28 cellular contexts compared by ENCODE assay signal in the genomic region with DNA sequence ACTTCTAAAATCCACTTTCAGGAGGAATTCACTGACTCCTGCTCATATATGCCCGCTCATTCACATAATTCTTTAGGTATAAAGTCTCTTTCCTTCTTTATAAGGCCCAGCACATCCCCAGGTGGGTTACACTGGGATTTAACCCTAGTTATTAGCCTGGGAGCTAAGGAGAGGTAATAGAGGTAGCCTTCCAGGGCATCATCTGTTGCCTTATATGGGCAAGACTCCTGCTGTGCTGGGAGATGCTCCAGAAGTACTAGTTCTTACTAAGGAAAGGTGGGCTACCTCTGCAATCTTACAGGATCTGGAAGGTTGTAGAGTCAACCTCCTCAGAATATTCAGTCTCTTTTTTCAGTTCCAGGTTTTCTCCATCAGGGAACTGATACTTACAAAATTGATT.
"Had no signal": no experiment of that assay in that cellular context is flagged by ENCODE, and none has a peak within 500 bp of the region (broad histone marks: within the 10 kb centered on the region; RNA-seq: fewer than 3 reads in every experiment).

No MANE protein-coding gene starts in this region.

- H3K27me3 Mint-ChIP-seq: progenitor cell of endocrine pancreas; stimulated activated naive CD8-positive, alpha-beta T cell treated with anti-CD3 and anti-CD28 coated beads, Interleukin-15, amount 100 ng/mL, for 72 hours had no signal

- H3K4me3 Mint-ChIP-seq: natural killer cell; nephron; neural progenitor cell; stimulated activated effector memory CD8-positive, alpha-beta T cell treated with anti-CD3 and anti-CD28 coated beads, Interleukin-12 subunit alpha, Interleukin-12 subunit beta, amount 100 ng/mL, for 72 hours; stimulated activated naive CD8-positive, alpha-beta T cell treated with anti-CD3 and anti-CD28 coated beads, Interleukin-15, amount 100 ng/mL, for 72 hours; type B pancreatic cell had no signal

- H3K4me1 ChIP-seq: psoas muscle, right lobe of liver, sigmoid colon, suprapubic skin, testis, tibial artery, transverse colon, upper lobe of right lung, uterus had no signal

- H3K4me1 Mint-ChIP-seq: nephron; neural progenitor cell; stimulated activated effector memory CD8-positive, alpha-beta T cell treated with anti-CD3 and anti-CD28 coated beads, Interleukin-12 subunit alpha, Interleukin-12 subunit beta, amount 100 ng/mL, for 72 hours; stimulated activated naive CD8-positive, alpha-beta T cell treated with anti-CD3 and anti-CD28 coated beads, Interleukin-15, amount 100 ng/mL, for 72 hours had no signal

- DNase-seq: natural killer cell; occipital lobe; ovary; psoas muscle; right cardiac atrium; right lobe of liver; sigmoid colon; small intestine; stimulated activated CD4-positive, alpha-beta T cell treated with anti-CD3 and anti-CD28 coated beads, Interleukin-15, amount 100 ng/mL, for 24 hours; stimulated activated CD4-positive, alpha-beta T cell treated with anti-CD3 and anti-CD28 coated beads, Interleukin-2, amount 100 ng/mL, for 24 hours; stimulated activated CD4-positive, alpha-beta T cell treated with anti-CD3 and anti-CD28 coated beads, Interleukin-2, amount 100 ng/mL, for 48 hours; stimulated activated CD4-positive, alpha-beta T cell treated with anti-CD3 and anti-CD28 coated beads, Interleukin-4, amount 100 ng/mL, for 24 hours; stimulated activated naive CD4-positive, alpha-beta T cell; stimulated activated naive CD8-positive, alpha-beta T cell treated with anti-CD3 and anti-CD28 coated beads, Interleukin-15, amount 100 ng/mL, for 72 hours; stimulated activated naive CD8-positive, alpha-beta T cell treated with anti-CD3 and anti-CD28 coated beads, Interleukin-15, Interleukin-2, amounts not matched to agents 100 U/mL and 50 U/mL, for 24 hours; substantia nigra; testis; tibial artery; transverse colon; upper lobe of right lung; uterus had no signal

- ATAC-seq: natural killer cell; psoas muscle; right cardiac atrium; right lobe of liver; stimulated activated effector memory CD8-positive, alpha-beta T cell treated with anti-CD3 and anti-CD28 coated beads, Interleukin-12 subunit alpha, Interleukin-12 subunit beta, amount 100 ng/mL, for 72 hours; stimulated activated naive CD8-positive, alpha-beta T cell treated with anti-CD3 and anti-CD28 coated beads, Interleukin-15, amount 100 ng/mL, for 72 hours; stimulated activated naive CD8-positive, alpha-beta T cell treated with anti-CD3 and anti-CD28 coated beads, Interleukin-15, Interleukin-2, amounts not matched to agents 100 U/mL and 50 U/mL, for 24 hours; upper lobe of right lung had no signal

- FAIRE-seq: small intestine had no signal

- H3K9me3 Mint-ChIP-seq: natural killer cell; nephron; neural progenitor cell; stimulated activated naive CD8-positive, alpha-beta T cell treated with anti-CD3 and anti-CD28 coated beads, Interleukin-15, amount 100 ng/mL, for 72 hours had no signal

- H3K27me3 ChIP-seq: neural progenitor cell, ovary, right lobe of liver, sigmoid colon, suprapubic skin, testis, tibial artery, transverse colon, upper lobe of right lung, uterus had no signal

- H3K9ac ChIP-seq: neural progenitor cell, parathyroid adenoma had no signal

- H3K9me3 ChIP-seq: ovary, psoas muscle, right lobe of liver, sigmoid colon, suprapubic skin, testis, tibial artery, transverse colon, upper lobe of right lung, uterus had no signal

- H3K27ac Mint-ChIP-seq: natural killer cell; nephron; neural progenitor cell; stimulated activated effector memory CD8-positive, alpha-beta T cell treated with anti-CD3 and anti-CD28 coated beads, Interleukin-12 subunit alpha, Interleukin-12 subunit beta, amount 100 ng/mL, for 72 hours; stimulated activated naive CD8-positive, alpha-beta T cell treated with anti-CD3 and anti-CD28 coated beads, Interleukin-15, amount 100 ng/mL, for 72 hours; type B pancreatic cell had no signal

- H2AFZ ChIP-seq: neural progenitor cell, parathyroid adenoma had no signal

- H3K4me3 ChIP-seq: neural progenitor cell, ovary, psoas muscle, right lobe of liver, sigmoid colon, suprapubic skin, testis, tibial artery, transverse colon, upper lobe of right lung, uterus had no signal

- H3K36me3 ChIP-seq: neural progenitor cell, ovary, right lobe of liver, sigmoid colon, suprapubic skin, tibial artery, transverse colon, upper lobe of right lung, uterus had no signal

- H3K4me2 ChIP-seq: neural progenitor cell had no signal

- H3K79me2 ChIP-seq: parathyroid adenoma had no signal

- H3K36me3 Mint-ChIP-seq: natural killer cell; neural progenitor cell; stimulated activated effector memory CD8-positive, alpha-beta T cell treated with anti-CD3 and anti-CD28 coated beads, Interleukin-12 subunit alpha, Interleukin-12 subunit beta, amount 100 ng/mL, for 72 hours; type B pancreatic cell had no signal

- H3K27ac ChIP-seq: neural progenitor cell, ovary, parathyroid adenoma, psoas muscle, right lobe of liver, sigmoid colon, suprapubic skin, testis, tibial artery, transverse colon, upper lobe of right lung, uterus had no signal
